In genomic region chr4:7559741-7560376, GRCh38 we compare ENCODE assay signal across 1 cellular context.
TF ChIP-seq lines count a peak whose summit lies in the region.

No MANE protein-coding gene starts in this region.

TF ChIP-seq in HepG2, 621 proteins besides CTCF, POLR2A, EP300 and RAD21 (continued from another document):
- TF ChIP-seq MIER2 (CRISPR knock-in tag; IDR thresholded peaks at IDR 0.05) (no peak), NFIC (IDR thresholded peaks at IDR 0.05; ENCODE audit: low read length) (no peak), ZNF605 (CRISPR knock-in tag; IDR thresholded peaks at IDR 0.05) (no peak), ZNF276 (CRISPR knock-in tag; IDR thresholded peaks at IDR 0.05; ENCODE audit: low read depth) (no peak), ZNF879 (CRISPR knock-in tag; IDR thresholded peaks at IDR 0.05) (no peak), KAT2B (IDR thresholded peaks at IDR 0.05; ENCODE audit: borderline replicate concordance, low read depth, low read length) (peak; percentile 49; the same call in 1 of the 2 replicates), RFX1 (IDR thresholded peaks at IDR 0.05) (no peak), ZNF446 (CRISPR knock-in tag; IDR thresholded peaks at IDR 0.05) (no peak), SMAD9 (CRISPR knock-in tag; IDR thresholded peaks at IDR 0.05) (no peak), NR2F1 (CRISPR knock-in tag; IDR thresholded peaks at IDR 0.05) (no peak), TRIM22 (IDR thresholded peaks at IDR 0.05) (no peak), PHF20 (CRISPR knock-in tag; IDR thresholded peaks at IDR 0.05) (no peak), RARA (CRISPR knock-in tag; IDR thresholded peaks at IDR 0.05) (0 out of 2 replicates have a peak, but pooled peaks have one; percentile 36), ASH2L (IDR thresholded peaks at IDR 0.05; ENCODE audit: insufficient read length, low read depth, low read length) (no peak), HNRNPUL1 (IDR thresholded peaks at IDR 0.05; ENCODE audit: low read depth, low read length) (no peak), ZNF557 (CRISPR knock-in tag; IDR thresholded peaks at IDR 0.05) (no peak), ELF3 (CRISPR knock-in tag; IDR thresholded peaks at IDR 0.05) (peak; percentile 43; the same call in 1 of the 2 replicates), ZNF225 (CRISPR knock-in tag; IDR thresholded peaks at IDR 0.05) (no peak), THAP7 (CRISPR knock-in tag; IDR thresholded peaks at IDR 0.05) (no peak), NPAS2 (CRISPR knock-in tag; IDR thresholded peaks at IDR 0.05; ENCODE audit: borderline replicate concordance) (no peak), PRPF4 (IDR thresholded peaks at IDR 0.05; ENCODE audit: low read depth, low read length, poor library complexity, severe bottlenecking) (no peak), ZNF501 (CRISPR knock-in tag; IDR thresholded peaks at IDR 0.05) (no peak), MATR3 (CRISPR knock-in tag; IDR thresholded peaks at IDR 0.05) (no peak), LBX2 (CRISPR knock-in tag; IDR thresholded peaks at IDR 0.05; ENCODE audit: borderline replicate concordance) (no peak), TP53 (CRISPR knock-in tag; conservative IDR thresholded peaks at IDR 0.05) (no peak), ATF7-NPFF (CRISPR knock-in tag; IDR thresholded peaks at IDR 0.05; ENCODE audit: low read depth) (no peak), KLF16 (CRISPR knock-in tag; IDR thresholded peaks at IDR 0.05) (0 out of 4 replicates have a peak, but pooled peaks of 1 of the 2 experiments have one; percentile 28)
- TF ChIP-seq, protein P1, sequence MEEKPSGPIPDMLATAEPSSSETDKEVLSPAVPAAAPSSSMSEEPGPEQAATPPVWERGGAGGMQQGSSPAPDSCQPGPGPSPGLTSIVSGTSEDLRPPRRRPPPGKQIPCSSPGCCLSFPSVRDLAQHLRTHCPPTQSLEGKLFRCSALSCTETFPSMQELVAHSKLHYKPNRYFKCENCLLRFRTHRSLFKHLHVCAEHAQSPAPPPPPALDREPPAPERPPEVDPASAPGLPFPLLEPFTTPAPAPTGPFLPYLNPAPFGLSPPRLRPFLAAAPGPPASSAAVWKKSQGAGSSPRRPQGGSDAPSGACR (CRISPR knock-in tag; IDR thresholded peaks at IDR 0.05) = no peak
- TF ChIP-seq, protein P2, sequence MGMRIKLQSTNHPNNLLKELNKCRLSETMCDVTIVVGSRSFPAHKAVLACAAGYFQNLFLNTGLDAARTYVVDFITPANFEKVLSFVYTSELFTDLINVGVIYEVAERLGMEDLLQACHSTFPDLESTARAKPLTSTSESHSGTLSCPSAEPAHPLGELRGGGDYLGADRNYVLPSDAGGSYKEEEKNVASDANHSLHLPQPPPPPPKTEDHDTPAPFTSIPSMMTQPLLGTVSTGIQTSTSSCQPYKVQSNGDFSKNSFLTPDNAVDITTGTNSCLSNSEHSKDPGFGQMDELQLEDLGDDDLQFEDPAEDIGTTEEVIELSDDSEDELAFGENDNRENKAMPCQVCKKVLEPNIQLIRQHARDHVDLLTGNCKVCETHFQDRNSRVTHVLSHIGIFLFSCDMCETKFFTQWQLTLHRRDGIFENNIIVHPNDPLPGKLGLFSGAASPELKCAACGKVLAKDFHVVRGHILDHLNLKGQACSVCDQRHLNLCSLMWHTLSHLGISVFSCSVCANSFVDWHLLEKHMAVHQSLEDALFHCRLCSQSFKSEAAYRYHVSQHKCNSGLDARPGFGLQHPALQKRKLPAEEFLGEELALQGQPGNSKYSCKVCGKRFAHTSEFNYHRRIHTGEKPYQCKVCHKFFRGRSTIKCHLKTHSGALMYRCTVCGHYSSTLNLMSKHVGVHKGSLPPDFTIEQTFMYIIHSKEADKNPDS (CRISPR knock-in tag; IDR thresholded peaks at IDR 0.05) = no peak
- TF ChIP-seq, protein P3, sequence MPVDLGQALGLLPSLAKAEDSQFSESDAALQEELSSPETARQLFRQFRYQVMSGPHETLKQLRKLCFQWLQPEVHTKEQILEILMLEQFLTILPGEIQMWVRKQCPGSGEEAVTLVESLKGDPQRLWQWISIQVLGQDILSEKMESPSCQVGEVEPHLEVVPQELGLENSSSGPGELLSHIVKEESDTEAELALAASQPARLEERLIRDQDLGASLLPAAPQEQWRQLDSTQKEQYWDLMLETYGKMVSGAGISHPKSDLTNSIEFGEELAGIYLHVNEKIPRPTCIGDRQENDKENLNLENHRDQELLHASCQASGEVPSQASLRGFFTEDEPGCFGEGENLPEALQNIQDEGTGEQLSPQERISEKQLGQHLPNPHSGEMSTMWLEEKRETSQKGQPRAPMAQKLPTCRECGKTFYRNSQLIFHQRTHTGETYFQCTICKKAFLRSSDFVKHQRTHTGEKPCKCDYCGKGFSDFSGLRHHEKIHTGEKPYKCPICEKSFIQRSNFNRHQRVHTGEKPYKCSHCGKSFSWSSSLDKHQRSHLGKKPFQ (CRISPR knock-in tag; IDR thresholded peaks at IDR 0.05; ENCODE audit: insufficient replicate concordance) = no peak
- TF ChIP-seq, protein P4, sequence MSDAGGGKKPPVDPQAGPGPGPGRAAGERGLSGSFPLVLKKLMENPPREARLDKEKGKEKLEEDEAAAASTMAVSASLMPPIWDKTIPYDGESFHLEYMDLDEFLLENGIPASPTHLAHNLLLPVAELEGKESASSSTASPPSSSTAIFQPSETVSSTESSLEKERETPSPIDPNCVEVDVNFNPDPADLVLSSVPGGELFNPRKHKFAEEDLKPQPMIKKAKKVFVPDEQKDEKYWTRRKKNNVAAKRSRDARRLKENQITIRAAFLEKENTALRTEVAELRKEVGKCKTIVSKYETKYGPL (CRISPR knock-in tag; IDR thresholded peaks at IDR 0.05) = no peak
- TF ChIP-seq, protein P5, sequence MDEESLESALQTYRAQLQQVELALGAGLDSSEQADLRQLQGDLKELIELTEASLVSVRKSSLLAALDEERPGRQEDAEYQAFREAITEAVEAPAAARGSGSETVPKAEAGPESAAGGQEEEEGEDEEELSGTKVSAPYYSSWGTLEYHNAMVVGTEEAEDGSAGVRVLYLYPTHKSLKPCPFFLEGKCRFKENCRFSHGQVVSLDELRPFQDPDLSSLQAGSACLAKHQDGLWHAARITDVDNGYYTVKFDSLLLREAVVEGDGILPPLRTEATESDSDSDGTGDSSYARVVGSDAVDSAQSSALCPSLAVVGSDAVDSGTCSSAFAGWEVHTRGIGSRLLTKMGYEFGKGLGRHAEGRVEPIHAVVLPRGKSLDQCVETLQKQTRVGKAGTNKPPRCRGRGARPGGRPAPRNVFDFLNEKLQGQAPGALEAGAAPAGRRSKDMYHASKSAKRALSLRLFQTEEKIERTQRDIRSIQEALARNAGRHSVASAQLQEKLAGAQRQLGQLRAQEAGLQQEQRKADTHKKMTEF (CRISPR knock-in tag; IDR thresholded peaks at IDR 0.05) = no peak
TF ChIP-seq in HepG2: peak in this region for 17.
